Comparison of ENCODE assay signal across 28 cellular contexts in the genomic region with DNA sequence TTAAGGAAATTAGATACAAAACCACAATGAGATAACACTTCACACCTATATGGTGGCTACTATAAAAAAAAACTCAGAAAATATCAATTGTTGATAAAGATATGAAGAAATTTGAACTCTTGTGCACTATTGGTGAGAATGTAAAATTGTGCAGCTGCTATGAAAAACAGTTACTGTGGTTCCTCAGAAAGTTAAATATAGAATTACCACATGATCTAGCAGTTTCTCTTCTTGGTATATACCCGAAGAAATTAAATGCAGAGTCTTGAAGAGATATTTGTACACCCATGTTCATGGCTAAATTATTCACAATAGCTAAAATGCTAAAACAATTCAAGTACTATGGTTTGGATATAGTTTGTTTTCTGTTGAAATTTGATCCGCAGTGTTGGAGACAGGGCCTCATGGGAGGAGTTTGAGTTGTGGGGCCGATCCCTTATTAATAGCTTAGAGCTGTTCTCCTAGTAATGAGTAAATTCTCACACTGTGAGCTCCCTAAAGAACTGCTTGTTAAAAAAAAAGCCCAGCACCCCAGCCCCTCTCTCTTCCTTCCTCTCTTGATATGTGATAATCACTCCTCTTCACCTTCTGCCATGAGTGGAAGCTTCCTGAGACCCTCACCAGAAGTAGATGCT.
DNase-seq lines count a peak whose midpoint lies in the region; ATAC-seq and TF ChIP-seq lines count a peak whose summit lies in the region.
"Had no signal": no experiment of that assay in that cellular context is flagged by ENCODE, and none has a peak within 500 bp of the region (broad histone marks: within the 10 kb centered on the region; RNA-seq: fewer than 3 reads in every experiment).

No MANE protein-coding gene starts in this region.

- CTCF ChIA-PET in PC-9 (lab: Charles Lee): no interaction called here

- H3K36me3 ChIP-seq in BLaER1 (no peaks in the 10 kb centered on the region), PC-9 (ENCODE audit: low read depth) (no peaks in the 10 kb centered on the region)
- H3K36me3 ChIP-seq: esophagus muscularis mucosa, pancreas, SJCRH30, transverse colon had no signal

- 0 out of 2 replicates have a peak overlapping the region, but pooled peaks have one; percentile 32 for H3K9ac ChIP-seq in BLaER1

- H3K9me2 ChIP-seq in PC-9 (ENCODE audit: insufficient read depth): no peaks in the 10 kb centered on the region

- H3K4me1 Mint-ChIP-seq in T-helper 17 cell: no peaks in the 10 kb centered on the region
- H3K4me1 Mint-ChIP-seq: activated naive CD4-positive, alpha-beta T cell treated with anti-CD3 and anti-CD28 coated beads, Interleukin-2, amount 50 U/mL, for 24 hours; brain; stimulated activated memory B cell treated with anti-CD40 and anti-IgM and Interleukin-4, amounts not matched to agents 10 μg/mL and 1 μg/mL and 100 μg/mL, for 72 hours had no signal

- H3K27ac ChIP-seq in BLaER1: peak overlapping the region; percentile 83
- H3K27ac ChIP-seq in HL-60 (replicated peaks): peak overlapping the region; percentile 69
- H3K27ac ChIP-seq in PC-9: no peak overlapping the region
- H3K27ac ChIP-seq: dorsolateral prefrontal cortex, esophagus muscularis mucosa, pancreas, SJCRH30, transverse colon had no signal

- intact Hi-C loops in PC-9 (cut with micrococcal nuclease; ENCODE audit: unreplicated experiment): no loop called here

- no peak overlapping the region for H3K4me3 Mint-ChIP-seq in T-helper 17 cell
- H3K4me3 Mint-ChIP-seq: activated CD8-positive, alpha-beta T cell treated with anti-CD3 and anti-CD28 coated beads, Interleukin-2, amount 10 ng/mL, durations not matched to agents 7 days and 5 days; activated naive CD4-positive, alpha-beta T cell treated with anti-CD3 and anti-CD28 coated beads, Interleukin-2, amount 50 U/mL, for 24 hours; brain; nephron progenitor cell; stimulated activated memory B cell treated with anti-CD40 and anti-IgM and Interleukin-4, amounts not matched to agents 10 μg/mL and 1 μg/mL and 100 μg/mL, for 72 hours had no signal

- no peak for ATAC-seq in T-helper 17 cell
- ATAC-seq: activated CD8-positive, alpha-beta T cell treated with anti-CD3 and anti-CD28 coated beads, Interleukin-2, amount 10 ng/mL, durations not matched to agents 7 days and 5 days; HCT116; pancreas; stimulated activated memory B cell treated with anti-CD40 and anti-IgM and Interleukin-4, amounts not matched to agents 10 μg/mL and 1 μg/mL and 100 μg/mL, for 72 hours had no signal

- BruUV-seq in PC-9 (replicated peaks; lab: Mats Ljungman, UMichigan): no TSS peak

- H4K20me1 ChIP-seq in BLaER1 (no peaks in the 10 kb centered on the region), PC-9 (ENCODE audit: insufficient read depth) (no peaks in the 10 kb centered on the region)

- H3K4me1 ChIP-seq in BLaER1 (peaks cover 24% of the 10 kb centered on the region), PC-9 (replicated peaks; ENCODE audit: insufficient read depth) (no peaks in the 10 kb centered on the region)
- H3K4me1 ChIP-seq: esophagus muscularis mucosa, pancreas, SJCRH30, transverse colon had no signal

- H3K27me3 Mint-ChIP-seq in T-helper 17 cell: no peaks in the 10 kb centered on the region
- H3K27me3 Mint-ChIP-seq: activated naive CD4-positive, alpha-beta T cell treated with anti-CD3 and anti-CD28 coated beads, Interleukin-2, amount 50 U/mL, for 24 hours; stimulated activated memory B cell treated with anti-CD40 and anti-IgM and Interleukin-4, amounts not matched to agents 10 μg/mL and 1 μg/mL and 100 μg/mL, for 72 hours had no signal

- H2AFZ ChIP-seq in PC-9: 0 out of 2 replicates have a peak overlapping the region, but pooled peaks have one; percentile 53

- no peak overlapping the region for H3K27ac Mint-ChIP-seq in T-helper 17 cell
- H3K27ac Mint-ChIP-seq: activated CD8-positive, alpha-beta T cell treated with anti-CD3 and anti-CD28 coated beads, Interleukin-2, amount 10 ng/mL, durations not matched to agents 7 days and 5 days; activated naive CD4-positive, alpha-beta T cell treated with anti-CD3 and anti-CD28 coated beads, Interleukin-2, amount 50 U/mL, for 24 hours; brain; nephron progenitor cell; stimulated activated memory B cell treated with anti-CD40 and anti-IgM and Interleukin-4, amounts not matched to agents 10 μg/mL and 1 μg/mL and 100 μg/mL, for 72 hours had no signal

- 0 out of 2 replicates have a peak, but pooled peaks cover 6% of the 10 kb centered on the region for H3F3A ChIP-seq in PC-9 (ENCODE audit: insufficient read depth, low read depth)

- H3K79me2 ChIP-seq in PC-9 (ENCODE audit: low read depth): no peaks in the 10 kb centered on the region

- peak in 1 of 2 experiments; percentile 15 for DNase-seq in HL-60 (ENCODE audit: low read depth in 1 of 2, low spot score in 1 of 2)
- DNase-seq in NAMALWA (ENCODE audit: low spot score): peak; percentile 39
- no peak for DNase-seq in PC-9
- no peak for DNase-seq in T-helper 17 cell
- no peak for DNase-seq in AG08395 (ENCODE audit: low spot score)
- no peak for DNase-seq in activated T-cell treated with anti-CD3 and anti-CD28 coated beads, Interleukin-2, amount 50 U/mL, for 1 hour
- no peak for DNase-seq in occipital lobe (lab: John Stamatoyannopoulos, UW)
- DNase-seq: ACHN; activated CD4-positive, CD25-positive, alpha-beta regulatory T cell treated with anti-CD3 and anti-CD28 coated beads, Interleukin-2, amount 50 U/mL, for 72 hours; activated CD8-positive, alpha-beta T cell treated with anti-CD3 and anti-CD28 coated beads, Interleukin-2, amount 10 ng/mL, durations not matched to agents 7 days and 5 days; amniotic stem cell; dorsolateral prefrontal cortex; foreskin fibroblast; NCI-H1048; NCI-H1694; NCI-H510A treated with DMSO at 0.1 percent for 48 hours; nephron progenitor cell; pancreas; SJCRH30; T-helper 1 cell; transverse colon had no signal

- TF ChIP-seq CTCF in HL-60 (IDR thresholded peaks at IDR 0.05; ENCODE audit: insufficient read depth, low read length): no peak
- no peak for TF ChIP-seq CTCF in PC-9 (conservative IDR thresholded peaks at IDR 0.05)

- H3K4me3 ChIP-seq in BLaER1: no peak overlapping the region
- no peak overlapping the region for H3K4me3 ChIP-seq in HL-60 (replicated peaks; ENCODE audit: insufficient read depth, low read length)
- no peak overlapping the region for H3K4me3 ChIP-seq in PC-9
- H3K4me3 ChIP-seq: dorsolateral prefrontal cortex, esophagus muscularis mucosa, pancreas, SJCRH30, skin epidermis, transverse colon had no signal

- H3K4me2 ChIP-seq in BLaER1 (peak overlapping the region; percentile 53), PC-9 (no peak overlapping the region)

- H3K27me3 ChIP-seq in BLaER1: no peaks in the 10 kb centered on the region
- no peaks in the 10 kb centered on the region for H3K27me3 ChIP-seq in HL-60 (ENCODE audit: insufficient read depth, poor library complexity, severe bottlenecking)
- H3K27me3 ChIP-seq in PC-9 (ENCODE audit: insufficient read depth, low read depth): no peaks in the 10 kb centered on the region
- H3K27me3 ChIP-seq: esophagus muscularis mucosa, pancreas, SJCRH30, transverse colon had no signal

- no peaks in the 10 kb centered on the region for H3K36me3 Mint-ChIP-seq in T-helper 17 cell (ENCODE audit: low read depth)
- H3K36me3 Mint-ChIP-seq: activated naive CD4-positive, alpha-beta T cell treated with anti-CD3 and anti-CD28 coated beads, Interleukin-2, amount 50 U/mL, for 24 hours; brain; stimulated activated memory B cell treated with anti-CD40 and anti-IgM and Interleukin-4, amounts not matched to agents 10 μg/mL and 1 μg/mL and 100 μg/mL, for 72 hours had no signal

- H3K9me3 ChIP-seq in BLaER1 (no peaks in the 10 kb centered on the region), PC-9 (ENCODE audit: insufficient read depth, low read depth) (no peaks in the 10 kb centered on the region), T-helper 17 cell (ENCODE audit: control insufficient read depth, low read length, poor library complexity, severe bottlenecking) (no peaks in the 10 kb centered on the region)
- H3K9me3 ChIP-seq: esophagus muscularis mucosa, pancreas, SJCRH30, transverse colon had no signal

- POLR2A ChIA-PET in PC-9 (lab: Charles Lee; ENCODE audit: unreplicated experiment): no interaction called here
